ENCODE assay signal across 17 cellular contexts in the genomic region with DNA sequence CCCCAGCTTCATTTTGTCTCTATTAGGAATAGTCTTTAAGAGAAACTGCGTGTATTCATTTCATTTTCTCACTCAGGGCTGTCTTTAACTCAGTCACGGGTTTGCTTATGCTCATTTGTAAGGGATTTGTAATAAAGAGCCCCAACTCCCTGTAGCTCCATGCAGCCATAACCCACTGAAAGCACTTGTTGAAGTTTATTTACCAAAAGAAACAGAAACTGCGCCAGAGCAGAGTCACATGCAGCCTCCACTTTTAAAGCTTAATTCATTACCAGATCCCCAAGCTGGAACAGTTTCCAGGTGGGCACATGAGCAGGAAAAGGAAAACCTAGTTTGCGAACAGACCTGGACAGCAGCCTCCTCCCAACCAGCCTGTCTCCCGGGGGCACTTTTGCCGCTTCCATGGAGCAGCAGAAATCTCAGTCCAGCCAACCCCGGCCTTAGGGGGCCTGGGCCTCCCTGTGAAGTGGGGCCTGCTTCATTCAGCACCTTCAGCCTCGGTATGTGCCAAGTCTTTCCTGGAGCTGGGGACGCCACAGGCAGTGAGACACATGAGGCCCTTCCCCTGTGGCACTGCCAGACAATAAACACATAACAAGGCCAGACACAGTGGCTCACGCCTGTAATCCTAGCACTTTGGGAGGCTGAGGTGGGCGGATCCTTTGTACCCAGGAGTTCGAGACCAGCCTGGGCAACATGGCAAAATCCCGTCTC. TPM values are rescaled to one million over a fixed set of nuclear protein-coding genes. Genes with fewer than 3 reads are reported as not detected.
A peak's percentile ranks its signal among the peaks of the same experiment; 100 is the strongest.
DNase-seq lines count a peak whose midpoint lies in the region; ATAC-seq and TF ChIP-seq lines count a peak whose summit lies in the region.
"Had no signal": no experiment of that assay in that cellular context is flagged by ENCODE, and none has a peak within 500 bp of the region (broad histone marks: within the 10 kb centered on the region; RNA-seq: fewer than 3 reads in every experiment).

No MANE protein-coding gene starts in this region.

- no peaks in the 10 kb centered on the region for H3K4me1 ChIP-seq in cardiac muscle cell (ENCODE audit: low read depth)
- H3K4me1 ChIP-seq in right cardiac atrium (ENCODE audit: control insufficient read depth, insufficient read depth, low read length), result no peaks in the 10 kb centered on the region
- H3K4me1 ChIP-seq in OCI-LY3 (ENCODE audit: low read length), result peaks cover 23% of the 10 kb centered on the region
- no peaks in the 10 kb centered on the region for H3K4me1 ChIP-seq in upper lobe of right lung

- no peak overlapping the region for H3K27ac Mint-ChIP-seq in endothelial cell (ENCODE audit: unreplicated experiment)
- H3K27ac Mint-ChIP-seq: activated CD4-positive, alpha-beta T cell treated with anti-CD3 and anti-CD28 coated beads, Interleukin-2, amount 10 ng/mL, durations not matched to agents 24 days and 14 days; neural progenitor cell; T-helper 2 cell treated with Interferon-gamma antibody and Interleukin-4, amounts not matched to agents 5 μg/mL and 100 μg/mL, for 36 hours had no signal

- no peak for TF ChIP-seq CTCF in cardiac muscle cell (IDR thresholded peaks at IDR 0.05; ENCODE audit: low read depth, low read length)
- no peak for TF ChIP-seq CTCF in OCI-LY3 (IDR thresholded peaks at IDR 0.05; ENCODE audit: low read depth, low read length)
- no peak for TF ChIP-seq CTCF in upper lobe of right lung (IDR thresholded peaks at IDR 0.05)
- no peak for TF ChIP-seq CTCF in endothelial cell (IDR thresholded peaks at IDR 0.05; ENCODE audit: unreplicated experiment)

- H4K20me1 ChIP-seq in OCI-LY3 (ENCODE audit: insufficient read depth, low read length), result no peaks in the 10 kb centered on the region

- intact Hi-C loops in right cardiac atrium (cut with DNase I) (loop anchor here in 2 of 4 donors (10.0 kb wide), 3 partner anchors 125 to 505 kb away; partner anchors contain the start of genes DPM1 (in 1 of the 2) and MOCS3 (in 1 of the 2)), upper lobe of right lung (cut with DNase I) (loop anchor here (10.0 kb wide), 2 partner anchors 125 to 525 kb away; no protein-coding TSS in a partner anchor)

- DNase-seq in cardiac muscle cell (ENCODE audit: low read depth in 1 of 2, low spot score in 1 of 2) (no peak), right cardiac atrium (no peak), upper lobe of right lung (no peak), endothelial cell (ENCODE audit: low spot score) (no peak), mesenteric fat pad (ENCODE audit: low spot score) (no peak), amniotic stem cell (lab: John Stamatoyannopoulos, UW) (no peak)
- DNase-seq: activated CD4-positive, alpha-beta T cell treated with anti-CD3 and anti-CD28 coated beads, Interleukin-2, amount 10 ng/mL, durations not matched to agents 24 days and 14 days; activated T-cell treated with anti-CD3 and anti-CD28 coated beads, Interleukin-2, amount 50 U/mL, for 48 hours; NCI-H187; NCI-H774; sigmoid colon; stimulated activated naive CD4-positive, alpha-beta T cell treated with Interleukin-2 at 50 U/mL for 16 hours had no signal

- no peaks in the 10 kb centered on the region for H3K79me2 ChIP-seq in OCI-LY3 (ENCODE audit: low read length)

- peak overlapping the region; percentile 51 for H3K4me2 ChIP-seq in OCI-LY3 (ENCODE audit: low read length)
- H3K4me2 ChIP-seq: neural progenitor cell had no signal

- H3K9ac ChIP-seq in OCI-LY3 (ENCODE audit: low read length), result peak overlapping the region; percentile 11; the same call in 1 of the 2 replicates
- H3K9ac ChIP-seq: neural progenitor cell had no signal

- H3K4me1 Mint-ChIP-seq in endothelial cell (ENCODE audit: unreplicated experiment), result peaks cover 2% of the 10 kb centered on the region

- no peaks in the 10 kb centered on the region for H3K27me3 ChIP-seq in cardiac muscle cell
- H3K27me3 ChIP-seq in right cardiac atrium (ENCODE audit: control insufficient read depth, insufficient read depth), result no peaks in the 10 kb centered on the region
- H3K27me3 ChIP-seq in OCI-LY3 (ENCODE audit: low read depth, low read length), result no peaks in the 10 kb centered on the region; the same call in 1 of the 2 replicates
- no peaks in the 10 kb centered on the region for H3K27me3 ChIP-seq in layer of hippocampus (ENCODE audit: control insufficient read depth, insufficient read depth, low read length)
- H3K27me3 ChIP-seq in upper lobe of right lung, result no peaks in the 10 kb centered on the region
- H3K27me3 ChIP-seq: sigmoid colon had no signal

- no peaks in the 10 kb centered on the region for H3K36me3 Mint-ChIP-seq in endothelial cell (ENCODE audit: low read depth, unreplicated experiment)
- H3K36me3 Mint-ChIP-seq: neural progenitor cell had no signal

- H3K9me3 ChIP-seq in cardiac muscle cell (ENCODE audit: low read depth), result no peaks in the 10 kb centered on the region
- no peaks in the 10 kb centered on the region for H3K9me3 ChIP-seq in right cardiac atrium (ENCODE audit: control insufficient read depth, low read length)
- no peaks in the 10 kb centered on the region for H3K9me3 ChIP-seq in OCI-LY3 (ENCODE audit: insufficient read depth, low read length)
- no peaks in the 10 kb centered on the region for H3K9me3 ChIP-seq in upper lobe of right lung
- H3K9me3 ChIP-seq: sigmoid colon had no signal

- H3K9me3 Mint-ChIP-seq in endothelial cell (ENCODE audit: unreplicated experiment), result no peaks in the 10 kb centered on the region
- H3K9me3 Mint-ChIP-seq: activated CD4-positive, alpha-beta T cell treated with anti-CD3 and anti-CD28 coated beads, Interleukin-2, amount 10 ng/mL, durations not matched to agents 24 days and 14 days; neural progenitor cell; T-helper 2 cell treated with Interferon-gamma antibody and Interleukin-4, amounts not matched to agents 5 μg/mL and 100 μg/mL, for 36 hours had no signal

- H3K27ac ChIP-seq in cardiac muscle cell, result peak overlapping the region; percentile 43
- no peak overlapping the region for H3K27ac ChIP-seq in right cardiac atrium (ENCODE audit: low read length)
- H3K27ac ChIP-seq in OCI-LY3 (ENCODE audit: low read length), result peak overlapping the region; percentile 1; the same call in 1 of the 2 replicates
- H3K27ac ChIP-seq in layer of hippocampus (ENCODE audit: low read depth, low read length), result peak overlapping the region; percentile 46
- H3K27ac ChIP-seq in upper lobe of right lung, result peak overlapping the region; percentile 66
- H3K27ac ChIP-seq: neural progenitor cell had no signal

- no peaks in the 10 kb centered on the region for H3K36me3 ChIP-seq in cardiac muscle cell
- H3K36me3 ChIP-seq in OCI-LY3 (replicated peaks; ENCODE audit: low read depth, low read length), result no peaks in the 10 kb centered on the region
- no peaks in the 10 kb centered on the region for H3K36me3 ChIP-seq in upper lobe of right lung
- H3K36me3 ChIP-seq: neural progenitor cell, sigmoid colon had no signal

- H3K4me3 ChIP-seq in cardiac muscle cell, result no peak overlapping the region
- no peak overlapping the region for H3K4me3 ChIP-seq in right cardiac atrium (ENCODE audit: low read length)
- H3K4me3 ChIP-seq in OCI-LY3 (ENCODE audit: low read length), result peak overlapping the region; percentile 11; the same call in 1 of the 2 replicates
- no peak overlapping the region for H3K4me3 ChIP-seq in upper lobe of right lung
- H3K4me3 ChIP-seq: lung, neural progenitor cell, sigmoid colon had no signal

- ATAC-seq in right cardiac atrium, result no peak
- ATAC-seq in upper lobe of right lung, result no peak

- H2AFZ ChIP-seq in OCI-LY3 (ENCODE audit: low read depth, low read length), result peak overlapping the region; percentile 52; the same call in 1 of the 2 replicates
- H2AFZ ChIP-seq: neural progenitor cell had no signal

- no peak overlapping the region for H3K4me3 Mint-ChIP-seq in endothelial cell (ENCODE audit: unreplicated experiment)
- H3K4me3 Mint-ChIP-seq: activated CD4-positive, alpha-beta T cell treated with anti-CD3 and anti-CD28 coated beads, Interleukin-2, amount 10 ng/mL, durations not matched to agents 24 days and 14 days; neural progenitor cell; T-helper 2 cell treated with Interferon-gamma antibody and Interleukin-4, amounts not matched to agents 5 μg/mL and 100 μg/mL, for 36 hours had no signal

- WGBS in right cardiac atrium, result 81% methylated on average over 13 of the region's 13 CpGs

- H3K27me3 Mint-ChIP-seq in endothelial cell (ENCODE audit: unreplicated experiment), result peaks cover 4% of the 10 kb centered on the region
- H3K27me3 Mint-ChIP-seq: activated CD4-positive, alpha-beta T cell treated with anti-CD3 and anti-CD28 coated beads, Interleukin-2, amount 10 ng/mL, durations not matched to agents 24 days and 14 days had no signal

RNA-seq across cellular contexts. Expression of gene BCAS4, which starts 4.5 kb away (rescaled TPM):
- 16.1 and 23.6 TPM in 2 replicates for total RNA-seq in cardiac muscle cell
- 26.1 and 31.8 TPM in 2 replicates for polyA plus RNA-seq in cardiac muscle cell
- 1 to 10 TPM; 1.6 to 3.5 (median 2.2) TPM for total RNA-seq in right cardiac atrium
- polyA plus RNA-seq in right cardiac atrium, result 2.4 TPM
- total RNA-seq in upper lobe of right lung, result 4.3 TPM
- total RNA-seq in endothelial cell (ENCODE audit: unreplicated experiment), result 7.6 TPM
- 1.1 TPM for total RNA-seq in mesenteric fat pad
